In the genomic region with DNA sequence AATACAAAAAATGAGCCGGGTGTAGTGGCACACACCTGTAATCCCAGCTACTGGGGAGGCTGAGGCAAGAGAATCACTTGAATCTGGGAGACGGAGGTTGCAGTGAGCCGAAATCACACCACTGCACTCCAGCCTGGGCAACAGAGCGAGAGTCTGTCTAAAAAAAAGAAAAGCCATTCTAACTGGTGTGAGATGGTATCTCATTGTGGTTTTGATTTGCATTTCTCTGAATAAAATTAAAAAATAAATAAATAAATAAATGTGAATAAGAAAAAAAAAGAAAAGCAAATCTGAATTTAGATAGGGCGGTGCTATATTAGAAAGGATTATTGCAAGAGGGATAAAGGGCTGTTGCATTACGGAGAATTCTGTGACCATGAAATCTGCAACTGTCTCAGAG, we compare ENCODE assay signal across 17 cellular contexts. TPM values are rescaled to one million over a fixed set of nuclear protein-coding genes. Genes with fewer than 3 reads are reported as not detected.
"Had no signal": no experiment of that assay in that cellular context is flagged by ENCODE, and none has a peak within 500 bp of the region (broad histone marks: within the 10 kb centered on the region; RNA-seq: fewer than 3 reads in every experiment).

No MANE protein-coding gene starts in this region.

RNA-seq across cellular contexts. Expression of a gene that starts 37.2 kb away (rescaled TPM):
- total RNA-seq: endodermal cell; esophagus muscularis mucosa; heart right ventricle; kidney epithelial cell; left cardiac atrium; left ventricle myocardium inferior; mammary epithelial cell; naive thymus-derived CD4-positive, alpha-beta T cell; osteoblast; progenitor cell of endocrine pancreas; right lobe of liver; stomach; subcutaneous adipose tissue; temporal lobe; thyroid gland; ureter; vagina had no signal
- polyA plus RNA-seq: heart right ventricle; mammary epithelial cell; naive thymus-derived CD4-positive, alpha-beta T cell; stomach had no signal
